20 cellular contexts compared by ENCODE assay signal in genomic region chr17:62941358-62941991, GRCh38. TPM values are rescaled to one million over a fixed set of nuclear protein-coding genes. Genes with fewer than 3 reads are reported as not detected.
A peak's percentile ranks its signal among the peaks of the same experiment; 100 is the strongest.
DNase-seq lines count a peak whose midpoint lies in the region; ATAC-seq, FAIRE-seq and TF ChIP-seq lines count a peak whose summit lies in the region.
"Had no signal": no experiment of that assay in that cellular context is flagged by ENCODE, and none has a peak within 500 bp of the region (broad histone marks: within the 10 kb centered on the region; RNA-seq: fewer than 3 reads in every experiment).

No MANE protein-coding gene starts in this region.

- no peaks in the 10 kb centered on the region for H3F3A ChIP-seq in PC-3 (ENCODE audit: low read length, unreplicated experiment)

- no peaks in the 10 kb centered on the region for H3K9me2 ChIP-seq in HCT116 (ENCODE audit: insufficient read depth)
- no peaks in the 10 kb centered on the region for H3K9me2 ChIP-seq in PC-3 (replicated peaks; ENCODE audit: low read length)

- 1% methylated on average over 4 of the region's 4 CpGs for WGBS in K562 (ENCODE audit: insufficient coverage, low coverage, missing lambda C conversion rate)

- intact Hi-C loops in HCT116 (cut with micrococcal nuclease): no loop called here
- intact Hi-C loops in K562 (cut with micrococcal nuclease): no loop called here
- intact Hi-C loops in PC-3 (cut with micrococcal nuclease): no loop called here

- H3K27ac ChIP-seq in HCT116 (ENCODE audit: low read depth, low read length): no peak overlapping the region
- no peak overlapping the region for H3K27ac ChIP-seq in K562 (ENCODE audit: extremely low read depth, low read depth, low read length)
- H3K27ac ChIP-seq in PC-3 (ENCODE audit: low read length): no peak overlapping the region
- H3K27ac ChIP-seq: 22Rv1, A549, C4-2B had no signal

- BruUV-seq in HCT116 (replicated peaks; lab: Mats Ljungman, UMichigan) (no TSS peak), K562 (replicated peaks; lab: Mats Ljungman, UMichigan) (no TSS peak), PC-3 (replicated peaks; lab: Mats Ljungman, UMichigan) (no TSS peak)

- no peak for TF ChIP-seq RAD21 in HCT116 (IDR thresholded peaks at IDR 0.05; ENCODE audit: low read depth)
- no peak for TF ChIP-seq RAD21 in K562 (CRISPR knock-in tag; conservative IDR thresholded peaks at IDR 0.05 in 1 of 2, IDR thresholded peaks at IDR 0.05 in 1 of 2)

- H2AFZ ChIP-seq in HCT116 (ENCODE audit: low read depth, low read length, poor library complexity, severe bottlenecking) (no peak overlapping the region), K562 (ENCODE audit: low read depth, low read length) (no peak overlapping the region), PC-3 (ENCODE audit: low read length) (no peak overlapping the region)

- H4K20me1 ChIP-seq in HCT116 (ENCODE audit: insufficient read depth) (no peaks in the 10 kb centered on the region), K562 (replicated peaks; ENCODE audit: control insufficient read depth, insufficient read depth, low read length) (no peaks in the 10 kb centered on the region), PC-3 (ENCODE audit: low read length) (no peaks in the 10 kb centered on the region)

- RAD21 ChIA-PET in HCT116 (lab: Charles Lee; ENCODE audit: low non-redundant PET in 1 of 2, low total read pairs in 2 of 2, uncharacterized antibody in 2 of 2, unreplicated experiment in 2 of 2): no interaction called here

- no peaks in the 10 kb centered on the region for H3K27me3 ChIP-seq in HCT116 (ENCODE audit: insufficient read depth, low read length)
- H3K27me3 ChIP-seq in K562 (ENCODE audit: control insufficient read depth in 2 of 2, insufficient read depth in 2 of 2, low read length in 2 of 2): peaks cover 2 to 4% of the 10 kb centered on the region in 2 experiments; a peak in 2 of 5 replicates
- H3K27me3 ChIP-seq in PC-3 (ENCODE audit: low read length): no peaks in the 10 kb centered on the region

- H3K4me1 ChIP-seq in HCT116 (ENCODE audit: control insufficient read depth in 1 of 2, insufficient read depth in 2 of 2, low read length in 2 of 2) (no peaks in the 10 kb centered on the region), K562 (replicated peaks in 1 of 2; ENCODE audit: control insufficient read depth in 2 of 2, insufficient read depth in 2 of 2, low read length in 2 of 2) (no peaks in the 10 kb centered on the region), PC-3 (ENCODE audit: insufficient read depth, low read length) (no peaks in the 10 kb centered on the region)
- H3K4me1 ChIP-seq: A549, Caco-2, HAP-1 had no signal

- ATAC-seq in HCT116: no peak
- ATAC-seq in K562: no peak
- no peak for ATAC-seq in HG03457 (IDR thresholded peaks at IDR 0.05; ENCODE audit: unreplicated experiment)
- no peak for ATAC-seq in PC-3
- ATAC-seq: A549, GM12878 had no signal

- no peak overlapping the region for H3K4me3 ChIP-seq in HCT116 (replicated peaks in 1 of 2; ENCODE audit: low read depth in 1 of 2, low read length in 2 of 2)
- H3K4me3 ChIP-seq in K562: no peak overlapping the region
- H3K4me3 ChIP-seq in PC-3 (ENCODE audit: low read length): no peak overlapping the region
- H3K4me3 ChIP-seq: A549, GM12878, HAP-1 had no signal

- TF ChIP-seq POLR2A in HCT116 (IDR thresholded peaks at IDR 0.05; ENCODE audit: borderline replicate concordance, extremely low read depth, insufficient read depth, insufficient read length) (no peak), K562 (conservative IDR thresholded peaks at IDR 0.05) (no peak)

- DNase-seq in DMS53 (lab: John Stamatoyannopoulos, UW) (peak; percentile 12), DMS53 treated with DMSO at 0.1 percent for 48 hours (lab: John Stamatoyannopoulos, UW; ENCODE audit: unreplicated experiment) (no peak), HCT116 (ENCODE audit: low read depth, low spot score) (no peak), LHCN-M2 (ENCODE audit: low read depth) (peak; percentile 18), K562 (ENCODE audit: extremely low read depth in 1 of 4, low spot score in 3 of 4) (no peak), PC-3 (no peak)
- no peak for DNase-seq in stimulated activated CD4-positive, alpha-beta T cell treated with anti-CD3 and anti-CD28 coated beads, Interleukin-4, amount 100 ng/mL, for 24 hours
- DNase-seq: AML-193; Caco-2; CD4-positive, alpha-beta T cell; DMS153; DND-41; EL; KBM-7 had no signal

- H3K4me2 ChIP-seq in HCT116 (ENCODE audit: low read length) (no peak overlapping the region), K562 (ENCODE audit: insufficient read depth, low read length) (no peak overlapping the region), PC-3 (ENCODE audit: low read length) (no peak overlapping the region)
- H3K4me2 ChIP-seq: A549 had no signal

- H3K36me3 ChIP-seq in HCT116 (ENCODE audit: control insufficient read depth in 1 of 2, insufficient read depth in 2 of 2, low read length in 2 of 2): no peaks in the 10 kb centered on the region
- no peaks in the 10 kb centered on the region for H3K36me3 ChIP-seq in K562 (ENCODE audit: control insufficient read depth, insufficient read depth, low read length)
- no peaks in the 10 kb centered on the region for H3K36me3 ChIP-seq in PC-3 (ENCODE audit: low read depth, low read length)
- H3K36me3 ChIP-seq: HAP-1 had no signal

- H3K9me3 ChIP-seq in HCT116 (ENCODE audit: control insufficient read depth in 1 of 2, insufficient read depth in 1 of 2, low read depth in 1 of 2, low read length in 2 of 2) (no peaks in the 10 kb centered on the region; a peak in 1 of 4 replicates), K562 (replicated peaks; ENCODE audit: control insufficient read depth, insufficient read depth, low read depth, low read length) (no peaks in the 10 kb centered on the region), PC-3 (ENCODE audit: low read length) (peaks cover 11% of the 10 kb centered on the region; the same call in 1 of the 2 replicates)

- TF ChIP-seq CTCF in HCT116 (IDR thresholded peaks at IDR 0.05 in 2 of 3, conservative IDR thresholded peaks at IDR 0.05 in 1 of 3; ENCODE audit: borderline replicate concordance in 1 of 3, insufficient read depth in 1 of 3, low read depth in 2 of 3, low read length in 2 of 3) (no peak), K562 (IDR thresholded peaks at IDR 0.05 in 2 of 3, conservative IDR thresholded peaks at IDR 0.05 in 1 of 3; ENCODE audit: insufficient read depth in 2 of 3, low read depth in 1 of 3, low read length in 3 of 3) (no peak), PC-3 (conservative IDR thresholded peaks at IDR 0.05; ENCODE audit: low read depth, low read length) (no peak)

- no peak for FAIRE-seq in K562 (lab: Jason Lieb, UNC)
- FAIRE-seq: GM12878 had no signal

- in situ Hi-C loops in K562 (cut with MboI): no loop called here

- TF ChIP-seq EP300 in K562 (IDR thresholded peaks at IDR 0.05; ENCODE audit: low read length): no peak

- H3K79me2 ChIP-seq in HCT116 (ENCODE audit: insufficient read depth, low read length) (no peaks in the 10 kb centered on the region), K562 (ENCODE audit: control insufficient read depth, insufficient read depth, low read length) (no peaks in the 10 kb centered on the region), PC-3 (ENCODE audit: low read length) (no peaks in the 10 kb centered on the region)

- H3K9ac ChIP-seq in HCT116 (ENCODE audit: low read length) (no peak overlapping the region), K562 (ENCODE audit: insufficient read depth in 1 of 2, low read depth in 2 of 2, low read length in 2 of 2) (no peak overlapping the region), PC-3 (ENCODE audit: low read length) (no peak overlapping the region)

- H3K9me1 ChIP-seq in K562 (ENCODE audit: control insufficient read depth, insufficient read depth, low read length): no peaks in the 10 kb centered on the region

- CTCF ChIA-PET in HCT116 (lab: Charles Lee): no interaction called here
- CTCF ChIA-PET in K562 (lab: Yijun Ruan, JAX; ENCODE audit: low intra/inter-chr PET ratio): no interaction called here
- CTCF ChIA-PET in PC-3 (lab: Charles Lee): no interaction called here

- POLR2A ChIA-PET in HCT116 (lab: Charles Lee): no interaction called here
- POLR2A ChIA-PET in K562 (lab: Yijun Ruan, JAX): interaction anchor here (1.0 kb wide), 1 partner anchor 9 kb away, joined by 3 read pairs; no protein-coding TSS in a partner anchor
- POLR2A ChIA-PET in PC-3 (lab: Charles Lee; ENCODE audit: unreplicated experiment): no interaction called here

TF ChIP-seq in HCT116, 20 proteins besides CTCF, POLR2A, EP300 and RAD21 (continues in another document):
- TF ChIP-seq, protein P1, sequence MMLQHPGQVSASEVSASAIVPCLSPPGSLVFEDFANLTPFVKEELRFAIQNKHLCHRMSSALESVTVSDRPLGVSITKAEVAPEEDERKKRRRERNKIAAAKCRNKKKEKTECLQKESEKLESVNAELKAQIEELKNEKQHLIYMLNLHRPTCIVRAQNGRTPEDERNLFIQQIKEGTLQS (IDR thresholded peaks at IDR 0.05): 0 out of 2 replicates have a peak, but pooled peaks have one; percentile 18

RNA-seq across cellular contexts. Expression of gene TANC2, which starts 24.6 kb away (rescaled TPM):
- 53.2 TPM for total RNA-seq in HCT116 (2021; ENCODE audit: unreplicated experiment)
- 24.1 and 27.4 TPM in 2 replicates for polyA plus RNA-seq in HCT116 (2012)
- total RNA-seq in LHCN-M2 (2014; rRNA removed): 22.3 and 30.4 TPM in 2 replicates
- 13.2 TPM for polyA plus RNA-seq in LHCN-M2 (2012)
- 71.3 and 82.5 TPM in 2 replicates for total RNA-seq in K562 (2011; cell fraction: chromatin; rRNA removed; ENCODE audit: low replicate concordance)
- total RNA-seq in K562 (2011; cell fraction: nucleolus; rRNA removed): 51.7 and 56.6 TPM in 2 replicates
- 50.4 and 53.1 TPM in 2 replicates for total RNA-seq in K562 (2011; cell fraction: nucleoplasm; rRNA removed)
- total RNA-seq in K562 (2014; rRNA removed): 2.6 and 4.3 TPM in 2 replicates
- 5.7 and 6.0 TPM in 2 replicates for total RNA-seq in K562 (2014; rRNA removed; fragmentation: Illumina TruSeq; extraction: Trizol)
- total RNA-seq in K562 (2015; rRNA removed; fragmentation: Illumina TruSeq; extraction: Trizol): 6.0 and 6.8 TPM in 2 replicates
- total RNA-seq in K562 (2021): 7.3 and 7.8 TPM in 2 replicates
- polyA plus RNA-seq in K562 (2011; rRNA removed): 3.2 and 5.3 TPM in 2 replicates
- 3.2 and 3.7 TPM in 2 replicates for polyA plus RNA-seq in K562 (2011; cell fraction: cytosol; rRNA removed)
- polyA plus RNA-seq in K562 (2011; cell fraction: nucleus; rRNA removed): 10.2 and 25.1 TPM in 2 replicates
- polyA plus RNA-seq in K562 (2012): 4.3 and 4.6 TPM in 2 replicates
- 4.5 and 5.5 TPM in 2 replicates for polyA plus RNA-seq in K562 (2014; fragmentation: Illumina TruSeq; extraction: Trizol)
- polyA plus RNA-seq in K562 (2014; fragmentation: Nextera tagmentation; extraction: Ambion mirVana): 1 to 10 TPM in 1 of 2 experiments, under 1 TPM in 1; 0.46 to 1.0 TPM
- polyA plus RNA-seq in K562 (2014; rRNA removed): 1.1 and 3.2 TPM in 2 replicates
- 39.5 and 46.1 TPM in 2 replicates for polyA minus RNA-seq in K562 (2011; rRNA and poly(A)+ RNA removed)
- 8.1 and 17.5 TPM in 2 replicates for polyA minus RNA-seq in K562 (2011; cell fraction: cytosol; rRNA and poly(A)+ RNA removed)
- 53.3 and 58.4 TPM in 2 replicates for polyA minus RNA-seq in K562 (2011; cell fraction: nucleus; rRNA and poly(A)+ RNA removed)
- 24.2 and 58.1 TPM in 2 replicates for total RNA-seq in PC-3 (2014; rRNA removed)

Comparison
In these comparisons a context has a peak if more than half of its experiments do, and no peak if none do; other contexts are left out.
1. DNase-seq: peak in DMS53 (single experiment) and LHCN-M2 (single experiment); none in DMS53 treated with DMSO at 0.1 percent for 48 hours (single experiment), HCT116 (single experiment), K562 (0 of 4), stimulated activated CD4-positive, alpha-beta T cell treated with anti-CD3 and anti-CD28 coated beads, Interleukin-4, amount 100 ng/mL, for 24 hours (single experiment) and PC-3 (single experiment).